Comparison of ENCODE assay signal across 12 cellular contexts in the genomic region with DNA sequence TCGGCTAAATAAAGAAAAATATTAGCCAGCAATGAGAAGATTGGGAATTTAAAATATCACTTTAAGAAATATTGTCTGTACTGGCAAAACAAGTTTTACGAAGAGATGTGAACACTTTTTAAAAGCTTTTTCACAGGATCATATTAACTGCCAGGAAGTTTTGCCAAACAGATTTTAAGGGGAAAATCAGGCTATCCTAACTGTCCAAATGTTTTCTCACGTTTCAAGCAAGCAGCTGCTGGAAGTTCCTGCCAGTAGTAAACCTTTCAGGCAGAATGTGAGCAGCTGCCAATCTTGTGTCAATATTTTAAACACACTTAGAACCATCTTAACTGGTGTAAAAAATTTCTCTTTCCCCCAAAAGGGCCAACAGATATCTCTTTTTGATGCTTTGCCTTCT.
"Had no signal": no experiment of that assay in that cellular context is flagged by ENCODE, and none has a peak within 500 bp of the region (broad histone marks: within the 10 kb centered on the region; RNA-seq: fewer than 3 reads in every experiment).

No MANE protein-coding gene starts in this region.

- H3K36me3 ChIP-seq: heart left ventricle, left lung, neutrophil had no signal

- H3K27me3 ChIP-seq: body of pancreas, heart left ventricle, left lung, neutrophil had no signal

- H3K4me1 ChIP-seq: body of pancreas, heart left ventricle, left lung had no signal

- H3K9me3 ChIP-seq: body of pancreas, heart left ventricle, left lung, neutrophil had no signal

- H3K27ac ChIP-seq: body of pancreas, coronary artery, heart left ventricle, left lung, neutrophil, skin epidermis had no signal

- DNase-seq: activated CD4-positive, alpha-beta T cell treated with anti-CD3 and anti-CD28 coated beads, Interleukin-2, amount 50 U/mL, for 1 hour; activated naive CD4-positive, alpha-beta T cell treated with anti-CD3 and anti-CD28 coated beads, Interleukin-2, amount 50 U/mL, for 16 hours; body of pancreas; central memory CD4-positive, alpha-beta T cell; effector CD4-positive, alpha-beta T cell; foreskin melanocyte; heart left ventricle; mesenchymal stem cell had no signal

- ATAC-seq: body of pancreas, heart left ventricle, left lung had no signal

- H3K4me3 ChIP-seq: body of pancreas, coronary artery, heart left ventricle, left lung, skin epidermis had no signal
